Comparison of ENCODE assay signal across 28 cellular contexts in genomic region chr11:699116-699508, GRCh38. TPM values are rescaled to one million over a fixed set of nuclear protein-coding genes. Genes with fewer than 3 reads are reported as not detected.
A peak's percentile ranks its signal among the peaks of the same experiment; 100 is the strongest.
DNase-seq lines count a peak whose midpoint lies in the region; ATAC-seq and TF ChIP-seq lines count a peak whose summit lies in the region.
"Had no signal": no experiment of that assay in that cellular context is flagged by ENCODE, and none has a peak within 500 bp of the region (broad histone marks: within the 10 kb centered on the region; RNA-seq: fewer than 3 reads in every experiment).

No MANE protein-coding gene starts in this region.

- in situ Hi-C loops in gastrocnemius medialis (cut with MboI; ENCODE audit: low sequenced_read_pairs in 4 of 4) = no loop called here

- H3K4me1 ChIP-seq in GM23338 (ENCODE audit: insufficient read depth) = peaks cover 13% of the 10 kb centered on the region
- peaks cover 23 to 26% of the 10 kb centered on the region in 2 donors for H3K4me1 ChIP-seq in gastrocnemius medialis

- H3K4me3 Mint-ChIP-seq in GM23338 (no peak overlapping the region), activated B cell treated with CpG ODN at 0.5 μM for 24 hours (no peak overlapping the region)
- H3K4me3 Mint-ChIP-seq: effector memory CD8-positive, alpha-beta T cell; natural killer cell treated with Interleukin-12 subunit alpha and Interleukin-12 subunit beta and Interleukin-15 and Interleukin-18, amount 100 ng/mL, for 72 hours had no signal

- no peak overlapping the region for H3K27ac Mint-ChIP-seq in GM23338
- peak overlapping the region; percentile 18 for H3K27ac Mint-ChIP-seq in activated B cell treated with CpG ODN at 0.5 μM for 24 hours
- H3K27ac Mint-ChIP-seq: effector memory CD8-positive, alpha-beta T cell; natural killer cell treated with Interleukin-12 subunit alpha and Interleukin-12 subunit beta and Interleukin-15 and Interleukin-18, amount 100 ng/mL, for 72 hours had no signal

- TF ChIP-seq CTCF in GM23338 (conservative IDR thresholded peaks at IDR 0.05; ENCODE audit: low read depth in 2 of 2) = no peak
- no peak for TF ChIP-seq CTCF in activated B cell treated with CpG ODN at 0.5 μM for 24 hours (IDR thresholded peaks at IDR 0.05)
- no peak for TF ChIP-seq CTCF in gastrocnemius medialis (IDR thresholded peaks at IDR 0.05 in 4 of 5, conservative IDR thresholded peaks at IDR 0.05 in 1 of 5)

- H3K9me3 ChIP-seq in gastrocnemius medialis = no peaks in the 10 kb centered on the region
- H3K9me3 ChIP-seq: ovary, SJCRH30, transverse colon had no signal

- POLR2A ChIA-PET in activated B cell treated with CpG ODN at 0.5 μM for 24 hours (lab: Charles Lee) = interaction anchor here (6.1 kb wide), 1 partner anchor 24 kb away, joined by 95 read pairs; no protein-coding TSS in a partner anchor

- peaks cover 5% of the 10 kb centered on the region for H4K20me1 ChIP-seq in GM23338 (replicated peaks; ENCODE audit: insufficient read depth)

- no peak overlapping the region for H2AFZ ChIP-seq in GM23338
- H2AFZ ChIP-seq: hepatocyte had no signal

- DNase-seq in GM23338 (ENCODE audit: low spot score) (no peak), activated B cell treated with CpG ODN at 0.5 μM for 24 hours (no peak), fibroblast of gingiva (ENCODE audit: low read depth) (peak; percentile 33), gastrocnemius medialis (peak in 1 of 2 donors; percentile 9), Ammon's horn (ENCODE audit: low spot score) (no peak), NCI-H774 (lab: John Stamatoyannopoulos, UW) (no peak), islet precursor cell (no peak)
- DNase-seq: activated CD4-positive, alpha-beta T cell treated with anti-CD3 and anti-CD28 coated beads for 48 hours; activated CD8-positive, alpha-beta memory T cell treated with anti-CD3 and anti-CD28 coated beads for 24 hours; cortex of kidney; DMS153; effector memory CD8-positive, alpha-beta T cell; HCEC 1CT; mammary epithelial cell; NCI-H1092; NCI-H2171; ovary; retina; T1000; transverse colon; WERI-Rb-1 had no signal

- H3K27me3 ChIP-seq in GM23338 (ENCODE audit: insufficient read depth) (no peaks in the 10 kb centered on the region), gastrocnemius medialis (no peaks in the 10 kb centered on the region)
- H3K27me3 ChIP-seq: cardiac muscle cell, hepatocyte, ovary, SJCRH30, transverse colon had no signal

- H3K36me3 ChIP-seq in GM23338 (ENCODE audit: insufficient read depth) = no peaks in the 10 kb centered on the region
- H3K36me3 ChIP-seq in gastrocnemius medialis = peaks cover 0 to 25% of the 10 kb centered on the region in 2 donors
- H3K36me3 ChIP-seq: cardiac muscle cell, ovary, SJCRH30 had no signal

- 0 out of 2 replicates have a peak overlapping the region, but pooled peaks have one; percentile 19 for H3K27ac ChIP-seq in GM23338 (ENCODE audit: low read depth)
- peak overlapping the region in 3 of 4 donors; percentile 92 to 99 (median 97) for H3K27ac ChIP-seq in gastrocnemius medialis
- H3K27ac ChIP-seq: cardiac muscle cell, hepatocyte, ovary, SJCRH30, WERI-Rb-1 had no signal

- H3K4me2 ChIP-seq in GM23338 = no peak overlapping the region
- H3K4me2 ChIP-seq: hepatocyte had no signal

- H3K79me2 ChIP-seq in GM23338 (replicated peaks; ENCODE audit: insufficient read depth) = peaks cover 9% of the 10 kb centered on the region; the same call in 1 of the 2 replicates

- H3K36me3 Mint-ChIP-seq in GM23338 (ENCODE audit: low read depth) = no peaks in the 10 kb centered on the region; the same call in 2 of the 3 replicates
- H3K36me3 Mint-ChIP-seq in activated B cell treated with CpG ODN at 0.5 μM for 24 hours (ENCODE audit: low read depth) = peaks cover 24% of the 10 kb centered on the region
- H3K36me3 Mint-ChIP-seq: activated naive CD4-positive, alpha-beta T cell treated with anti-CD3 and anti-CD28 coated beads, Interleukin-2, amount 50 U/mL, for 72 hours; natural killer cell treated with Interleukin-12 subunit alpha and Interleukin-12 subunit beta and Interleukin-15 and Interleukin-18, amount 100 ng/mL, for 72 hours had no signal

- CTCF ChIA-PET in activated B cell treated with CpG ODN at 0.5 μM for 24 hours (lab: Charles Lee) = interaction anchor here (9.7 kb wide), 1 partner anchor 25 kb away, joined by 70 read pairs; no protein-coding TSS in a partner anchor

- H3K4me1 Mint-ChIP-seq in GM23338 (peaks cover 15% of the 10 kb centered on the region), activated B cell treated with CpG ODN at 0.5 μM for 24 hours (peaks cover 25% of the 10 kb centered on the region)

- H3F3A ChIP-seq in GM23338 (replicated peaks; ENCODE audit: low read depth) = peaks cover 31% of the 10 kb centered on the region

- H3K4me3 ChIP-seq in GM23338 (no peak overlapping the region), gastrocnemius medialis (no peak overlapping the region)
- H3K4me3 ChIP-seq: cardiac muscle cell, hepatocyte, ovary, SJCRH30, smooth muscle cell, transverse colon had no signal

- ATAC-seq in GM23338 (no peak), activated B cell treated with CpG ODN at 0.5 μM for 24 hours (ENCODE audit: low read depth) (no peak), gastrocnemius medialis (no peak), HG03025 (IDR thresholded peaks at IDR 0.05; ENCODE audit: low FRiP score, unreplicated experiment) (no peak)
- ATAC-seq: activated naive CD4-positive, alpha-beta T cell treated with anti-CD3 and anti-CD28 coated beads, Interleukin-2, amount 50 U/mL, for 72 hours; effector memory CD8-positive, alpha-beta T cell; natural killer cell treated with Interleukin-12 subunit alpha and Interleukin-12 subunit beta and Interleukin-15 and Interleukin-18, amount 100 ng/mL, for 72 hours had no signal

- no peak for TF ChIP-seq POLR2A in gastrocnemius medialis (IDR thresholded peaks at IDR 0.05)

- H3K9me2 ChIP-seq in GM23338 (ENCODE audit: insufficient read depth) = no peaks in the 10 kb centered on the region

- intact Hi-C loops in activated B cell treated with CpG ODN at 0.5 μM for 24 hours (cut with micrococcal nuclease) (loop anchor here (10.0 kb wide), 1 partner anchor 686 kb away; the partner anchor contains the start of gene BRSK2), gastrocnemius medialis (cut with DNase I; ENCODE audit: low total_unique reads) (loop anchor here (2.0 to 5.0 kb wide), 4 partner anchors 30 to 132 kb away; partner anchors contain the start of gene TALDO1)

- H3K27me3 Mint-ChIP-seq in GM23338 (ENCODE audit: insufficient read depth, low read depth, poor library complexity) (peaks cover 7% of the 10 kb centered on the region), activated B cell treated with CpG ODN at 0.5 μM for 24 hours (no peaks in the 10 kb centered on the region)
- H3K27me3 Mint-ChIP-seq: effector memory CD8-positive, alpha-beta T cell; natural killer cell treated with Interleukin-12 subunit alpha and Interleukin-12 subunit beta and Interleukin-15 and Interleukin-18, amount 100 ng/mL, for 72 hours had no signal

- H3K9me3 Mint-ChIP-seq in GM23338 (no peaks in the 10 kb centered on the region), activated B cell treated with CpG ODN at 0.5 μM for 24 hours (no peaks in the 10 kb centered on the region)
- H3K9me3 Mint-ChIP-seq: activated naive CD4-positive, alpha-beta T cell treated with anti-CD3 and anti-CD28 coated beads, Interleukin-2, amount 50 U/mL, for 72 hours; effector memory CD8-positive, alpha-beta T cell; natural killer cell treated with Interleukin-12 subunit alpha and Interleukin-12 subunit beta and Interleukin-15 and Interleukin-18, amount 100 ng/mL, for 72 hours had no signal

TF ChIP-seq in GM23338, 12 proteins besides CTCF, POLR2A, EP300 and RAD21:
- no peak for TF ChIP-seq CREB1 (CRISPR knock-in tag; IDR thresholded peaks at IDR 0.05; ENCODE audit: low read depth)
- no peak for TF ChIP-seq NANOG (IDR thresholded peaks at IDR 0.05; ENCODE audit: borderline replicate concordance)
- TF ChIP-seq ETS1 (IDR thresholded peaks at IDR 0.05) = no peak
- TF ChIP-seq STAT1 (IDR thresholded peaks at IDR 0.05; ENCODE audit: unreplicated experiment) = no peak
- no peak for TF ChIP-seq ZNF114 (CRISPR knock-in tag; IDR thresholded peaks at IDR 0.05)
- no peak for TF ChIP-seq JUNB (IDR thresholded peaks at IDR 0.05; ENCODE audit: unreplicated experiment)

RNA-seq across cellular contexts. Expression of gene TMEM80, which starts 3.5 kb away (rescaled TPM):
- 12.8 and 13.1 TPM in 2 replicates for total RNA-seq in GM23338 (2014; rRNA removed; shearing (Covaris generic))
- polyA plus RNA-seq in GM23338 (2016; fragmentation: Nextera tagmentation; extraction: Ambion mirVana) = 25.1 and 25.4 TPM in 2 replicates
- 34.1 and 44.4 TPM in 2 replicates for total RNA-seq in activated B cell treated with CpG ODN at 0.5 μM for 24 hours
- 10 to 100 TPM in 3 of 4 donors, 1 to 10 TPM in 1; 3.2 to 22.3 (median 14.3) TPM for total RNA-seq in gastrocnemius medialis

RNA-seq across cellular contexts. Expression of gene DEAF1, which starts 4.1 kb away (rescaled TPM):
- total RNA-seq in GM23338 (2014; rRNA removed; shearing (Covaris generic)) = 33.5 and 42.6 TPM in 2 replicates
- polyA plus RNA-seq in GM23338 (2016; fragmentation: Nextera tagmentation; extraction: Ambion mirVana) = 47.8 and 49.3 TPM in 2 replicates
- total RNA-seq in activated B cell treated with CpG ODN at 0.5 μM for 24 hours = 36.1 and 39.8 TPM in 2 replicates
- 10 to 100 TPM; 14.8 to 42.4 (median 25.2) TPM for total RNA-seq in gastrocnemius medialis

RNA-seq across cellular contexts. Expression of gene EPS8L2, which starts 6.9 kb away (rescaled TPM):
- total RNA-seq in GM23338 (2014; rRNA removed; shearing (Covaris generic)) = 34.1 and 38.7 TPM in 2 replicates
- polyA plus RNA-seq in GM23338 (2016; fragmentation: Nextera tagmentation; extraction: Ambion mirVana) = 56.5 and 59.4 TPM in 2 replicates
- total RNA-seq in activated B cell treated with CpG ODN at 0.5 μM for 24 hours (5.6 and 5.9 TPM in 2 replicates), gastrocnemius medialis (1 to 10 TPM in 3 of 4 donors, under 1 TPM in 1; 0.42 to 3.3 (median 1.8) TPM)

RNA-seq across cellular contexts. Expression of gene TALDO1, which starts 48.2 kb away (rescaled TPM):
- 339 and 353 TPM in 2 replicates for total RNA-seq in GM23338 (2014; rRNA removed; shearing (Covaris generic))
- 402 and 411 TPM in 2 replicates for polyA plus RNA-seq in GM23338 (2016; fragmentation: Nextera tagmentation; extraction: Ambion mirVana)
- total RNA-seq in activated B cell treated with CpG ODN at 0.5 μM for 24 hours (194 and 244 TPM in 2 replicates), gastrocnemius medialis (100 to 1,000 TPM in 3 of 4 donors, 10 to 100 TPM in 1; 98.6 to 167 (median 153) TPM)
